ENCODE assay signal across 1 cellular context in the genomic region with DNA sequence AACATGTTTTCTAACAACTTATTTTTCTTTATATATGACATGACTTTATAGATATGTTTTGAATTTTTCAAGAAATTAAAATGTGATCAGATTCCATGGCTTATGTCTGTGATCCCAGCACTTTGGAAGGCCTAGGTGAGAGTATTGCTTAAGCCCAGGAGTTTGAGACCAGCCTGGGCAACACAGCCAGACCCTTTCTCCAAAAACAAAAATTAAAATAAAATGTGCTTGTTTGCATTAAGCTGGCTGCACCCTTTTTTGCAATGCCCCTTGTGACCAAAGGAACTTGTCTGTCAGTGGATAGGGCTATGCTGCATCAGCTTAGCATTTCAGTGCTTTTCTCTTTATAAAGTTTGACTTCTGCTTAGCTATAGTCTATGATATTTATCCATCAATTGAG.
TF ChIP-seq lines count a peak whose summit lies in the region.

No MANE protein-coding gene starts in this region.

TF ChIP-seq in HepG2, 621 proteins besides CTCF, POLR2A, EP300 and RAD21:
- no peak for TF ChIP-seq ZNF205 (CRISPR knock-in tag; IDR thresholded peaks at IDR 0.05)
- TF ChIP-seq ZNF224 (CRISPR knock-in tag; IDR thresholded peaks at IDR 0.05), result no peak
- TF ChIP-seq HDAC2 (CRISPR knock-in tag; IDR thresholded peaks at IDR 0.05), result no peak
- TF ChIP-seq ZNF121 (CRISPR knock-in tag; IDR thresholded peaks at IDR 0.05), result peak; percentile 86
